1 cellular context compared by ENCODE assay signal in the genomic region with DNA sequence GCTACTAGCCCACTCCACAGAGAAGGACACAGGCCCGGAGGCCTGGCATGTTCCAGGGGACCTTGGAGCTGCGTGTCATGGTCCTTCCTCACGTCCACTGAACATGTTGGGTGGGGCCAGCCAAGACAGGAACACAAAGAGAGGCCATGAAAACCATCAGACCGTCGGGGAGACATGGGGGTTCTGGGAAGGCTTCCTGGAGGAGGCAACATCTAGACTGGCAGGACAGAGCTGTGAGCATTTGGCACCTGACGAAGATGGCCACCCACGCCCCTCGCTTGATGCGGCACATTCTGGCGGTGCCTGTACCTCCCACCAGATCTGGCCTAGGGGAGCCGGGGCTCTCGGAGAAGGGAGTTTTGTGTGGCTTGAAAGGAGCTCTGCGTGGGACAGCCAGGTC.
TF ChIP-seq lines count a peak whose summit lies in the region.

No MANE protein-coding gene starts in this region.

TF ChIP-seq in SK-N-SH treated with all-trans-retinoic acid at 6 μM for 48 hours, 23 proteins besides CTCF, POLR2A, EP300 and RAD21 (continued from another document):
- TF ChIP-seq, protein P1, sequence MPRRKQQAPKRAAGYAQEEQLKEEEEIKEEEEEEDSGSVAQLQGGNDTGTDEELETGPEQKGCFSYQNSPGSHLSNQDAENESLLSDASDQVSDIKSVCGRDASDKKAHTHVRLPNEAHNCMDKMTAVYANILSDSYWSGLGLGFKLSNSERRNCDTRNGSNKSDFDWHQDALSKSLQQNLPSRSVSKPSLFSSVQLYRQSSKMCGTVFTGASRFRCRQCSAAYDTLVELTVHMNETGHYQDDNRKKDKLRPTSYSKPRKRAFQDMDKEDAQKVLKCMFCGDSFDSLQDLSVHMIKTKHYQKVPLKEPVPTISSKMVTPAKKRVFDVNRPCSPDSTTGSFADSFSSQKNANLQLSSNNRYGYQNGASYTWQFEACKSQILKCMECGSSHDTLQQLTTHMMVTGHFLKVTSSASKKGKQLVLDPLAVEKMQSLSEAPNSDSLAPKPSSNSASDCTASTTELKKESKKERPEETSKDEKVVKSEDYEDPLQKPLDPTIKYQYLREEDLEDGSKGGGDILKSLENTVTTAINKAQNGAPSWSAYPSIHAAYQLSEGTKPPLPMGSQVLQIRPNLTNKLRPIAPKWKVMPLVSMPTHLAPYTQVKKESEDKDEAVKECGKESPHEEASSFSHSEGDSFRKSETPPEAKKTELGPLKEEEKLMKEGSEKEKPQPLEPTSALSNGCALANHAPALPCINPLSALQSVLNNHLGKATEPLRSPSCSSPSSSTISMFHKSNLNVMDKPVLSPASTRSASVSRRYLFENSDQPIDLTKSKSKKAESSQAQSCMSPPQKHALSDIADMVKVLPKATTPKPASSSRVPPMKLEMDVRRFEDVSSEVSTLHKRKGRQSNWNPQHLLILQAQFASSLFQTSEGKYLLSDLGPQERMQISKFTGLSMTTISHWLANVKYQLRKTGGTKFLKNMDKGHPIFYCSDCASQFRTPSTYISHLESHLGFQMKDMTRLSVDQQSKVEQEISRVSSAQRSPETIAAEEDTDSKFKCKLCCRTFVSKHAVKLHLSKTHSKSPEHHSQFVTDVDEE (CRISPR knock-in tag; IDR thresholded peaks at IDR 0.05) = no peak
